Comparison of ENCODE assay signal across 9 cellular contexts in genomic region chr2:69997296-69998184, GRCh38. TPM values are rescaled to one million over a fixed set of nuclear protein-coding genes. Genes with fewer than 3 reads are reported as not detected.
DNase-seq lines count a peak whose midpoint lies in the region; ATAC-seq and TF ChIP-seq lines count a peak whose summit lies in the region.
"Had no signal": no experiment of that assay in that cellular context is flagged by ENCODE, and none has a peak within 500 bp of the region (broad histone marks: within the 10 kb centered on the region; RNA-seq: fewer than 3 reads in every experiment).

No MANE protein-coding gene starts in this region.

- TF ChIP-seq CTCF in CD14-positive monocyte (IDR thresholded peaks at IDR 0.05) (no peak), astrocyte of the spinal cord (IDR thresholded peaks at IDR 0.05; ENCODE audit: low read depth, low read length) (no peak), GM10266 (IDR thresholded peaks at IDR 0.05; ENCODE audit: control insufficient read depth, insufficient read depth, low read depth, missing control alignments) (no peak)

- H3K27ac Mint-ChIP-seq in CD14-positive monocyte: peak overlapping the region; percentile 65 to 83 (median 77)

- H3K9me3 Mint-ChIP-seq in CD14-positive monocyte: peaks cover 0 to 1% (median 0%) of the 10 kb centered on the region in 7 donors
- H3K9me3 Mint-ChIP-seq: central memory CD8-positive, alpha-beta T cell had no signal

- H3K36me3 Mint-ChIP-seq in CD14-positive monocyte: peaks cover 15 to 24% of the 10 kb centered on the region in 2 donors

- ATAC-seq in GM18861 (IDR thresholded peaks at IDR 0.05; ENCODE audit: unreplicated experiment): no peak

- no peak overlapping the region for H3K4me3 ChIP-seq in astrocyte of the spinal cord (ENCODE audit: low read depth, low read length)

- in situ Hi-C loops in astrocyte of the spinal cord (cut with HindIII; ENCODE audit: low sequenced_read_pairs): no loop called here

- peak; percentile 90 for DNase-seq in CD14-positive monocyte (ENCODE audit: low spot score)
- peak in 61 of 76 experiments; percentile 10 to 76 (median 54) for DNase-seq in HUDEP-2 (lab: John Stamatoyannopoulos, UW; ENCODE audit: unreplicated experiment in 76 of 76)
- peak; percentile 15 for DNase-seq in astrocyte of the spinal cord (ENCODE audit: low read depth, low spot score)
- peak; percentile 83 for DNase-seq in mesenteric fat pad (ENCODE audit: low spot score)
- DNase-seq in GM10266 (ENCODE audit: extremely low spot score): no peak
- no peak for DNase-seq in occipital lobe (lab: John Stamatoyannopoulos, UW)
- DNase-seq in NCI-H1105 treated with DMSO at 0.1 percent for 48 hours (lab: John Stamatoyannopoulos, UW): no peak

- peaks cover 21% of the 10 kb centered on the region for H3K4me1 Mint-ChIP-seq in CD14-positive monocyte

- H3K27me3 Mint-ChIP-seq in CD14-positive monocyte (ENCODE audit: low read depth in 3 of 3): peaks cover 0 to 4% (median 3%) of the 10 kb centered on the region in 3 donors
- H3K27me3 Mint-ChIP-seq: central memory CD8-positive, alpha-beta T cell had no signal

- peak overlapping the region in 1 of 2 donors; percentile 39 for H3K4me3 Mint-ChIP-seq in CD14-positive monocyte
- H3K4me3 Mint-ChIP-seq: central memory CD8-positive, alpha-beta T cell had no signal

- intact Hi-C loops in CD14-positive monocyte (cut with micrococcal nuclease): loop anchor here in 1 of 2 donors (10.0 kb wide), 1 partner anchor 57 kb away; no protein-coding TSS in a partner anchor

RNA-seq across cellular contexts. Expression of gene ASPRV1, which starts 36.1 kb away (rescaled TPM):
- under 1 TPM; 0.25 to 0.27 TPM for polyA plus RNA-seq in CD14-positive monocyte
- total RNA-seq in mesenteric fat pad (1.1 TPM), occipital lobe (2.8 TPM)

Comparison
In these comparisons a context has a peak if more than half of its experiments do, and no peak if none do; other contexts are left out.
1. DNase-seq: peak in CD14-positive monocyte (single experiment), HUDEP-2 (61 of 76), astrocyte of the spinal cord (single experiment) and mesenteric fat pad (single experiment); none in GM10266 (single experiment), occipital lobe (single experiment) and NCI-H1105 treated with DMSO at 0.1 percent for 48 hours (single experiment).